In the genomic region with DNA sequence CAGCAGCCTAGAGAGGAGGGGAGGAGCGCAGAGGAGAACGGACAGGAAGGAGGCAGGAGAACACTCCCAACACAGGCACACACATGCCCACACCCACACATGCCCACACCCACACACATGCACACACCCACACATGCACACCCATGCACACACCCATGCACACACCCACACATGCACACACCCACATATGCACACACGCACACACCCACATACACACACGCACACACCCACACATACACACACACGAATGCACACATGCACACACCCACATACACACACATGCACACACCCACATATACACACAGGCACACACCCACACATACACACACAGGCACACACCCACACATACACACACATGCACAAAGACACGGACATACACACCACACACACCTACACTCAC, we compare ENCODE assay signal across 1 cellular context.
TF ChIP-seq lines count a peak whose summit lies in the region.

No MANE protein-coding gene starts in this region.

TF ChIP-seq in IMR-90, 13 proteins besides CTCF, POLR2A, EP300 and RAD21:
- no peak for TF ChIP-seq RFX5 (IDR thresholded peaks at IDR 0.05; ENCODE audit: low read depth, low read length)
- TF ChIP-seq CHD1 (IDR thresholded peaks at IDR 0.05; ENCODE audit: low read depth, low read length): no peak
- TF ChIP-seq MAFK (IDR thresholded peaks at IDR 0.05; ENCODE audit: low read depth, low read length): no peak
- TF ChIP-seq FOS (IDR thresholded peaks at IDR 0.05; ENCODE audit: low read depth, low read length): no peak
- no peak for TF ChIP-seq SMC3 (IDR thresholded peaks at IDR 0.05; ENCODE audit: low read depth, low read length)
- TF ChIP-seq MAZ (IDR thresholded peaks at IDR 0.05; ENCODE audit: borderline replicate concordance, low read depth, low read length): no peak
- TF ChIP-seq, protein P1, sequence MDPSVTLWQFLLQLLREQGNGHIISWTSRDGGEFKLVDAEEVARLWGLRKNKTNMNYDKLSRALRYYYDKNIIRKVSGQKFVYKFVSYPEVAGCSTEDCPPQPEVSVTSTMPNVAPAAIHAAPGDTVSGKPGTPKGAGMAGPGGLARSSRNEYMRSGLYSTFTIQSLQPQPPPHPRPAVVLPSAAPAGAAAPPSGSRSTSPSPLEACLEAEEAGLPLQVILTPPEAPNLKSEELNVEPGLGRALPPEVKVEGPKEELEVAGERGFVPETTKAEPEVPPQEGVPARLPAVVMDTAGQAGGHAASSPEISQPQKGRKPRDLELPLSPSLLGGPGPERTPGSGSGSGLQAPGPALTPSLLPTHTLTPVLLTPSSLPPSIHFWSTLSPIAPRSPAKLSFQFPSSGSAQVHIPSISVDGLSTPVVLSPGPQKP (IDR thresholded peaks at IDR 0.05; ENCODE audit: borderline replicate concordance, low read depth, low read length): no peak
- no peak for TF ChIP-seq RCOR1 (IDR thresholded peaks at IDR 0.05; ENCODE audit: insufficient replicate concordance, low read length)
- TF ChIP-seq, protein P2, sequence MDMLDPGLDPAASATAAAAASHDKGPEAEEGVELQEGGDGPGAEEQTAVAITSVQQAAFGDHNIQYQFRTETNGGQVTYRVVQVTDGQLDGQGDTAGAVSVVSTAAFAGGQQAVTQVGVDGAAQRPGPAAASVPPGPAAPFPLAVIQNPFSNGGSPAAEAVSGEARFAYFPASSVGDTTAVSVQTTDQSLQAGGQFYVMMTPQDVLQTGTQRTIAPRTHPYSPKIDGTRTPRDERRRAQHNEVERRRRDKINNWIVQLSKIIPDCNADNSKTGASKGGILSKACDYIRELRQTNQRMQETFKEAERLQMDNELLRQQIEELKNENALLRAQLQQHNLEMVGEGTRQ (IDR thresholded peaks at IDR 0.05; ENCODE audit: low read depth, low read length): no peak
